Comparison of ENCODE assay signal across 23 cellular contexts in the genomic region with DNA sequence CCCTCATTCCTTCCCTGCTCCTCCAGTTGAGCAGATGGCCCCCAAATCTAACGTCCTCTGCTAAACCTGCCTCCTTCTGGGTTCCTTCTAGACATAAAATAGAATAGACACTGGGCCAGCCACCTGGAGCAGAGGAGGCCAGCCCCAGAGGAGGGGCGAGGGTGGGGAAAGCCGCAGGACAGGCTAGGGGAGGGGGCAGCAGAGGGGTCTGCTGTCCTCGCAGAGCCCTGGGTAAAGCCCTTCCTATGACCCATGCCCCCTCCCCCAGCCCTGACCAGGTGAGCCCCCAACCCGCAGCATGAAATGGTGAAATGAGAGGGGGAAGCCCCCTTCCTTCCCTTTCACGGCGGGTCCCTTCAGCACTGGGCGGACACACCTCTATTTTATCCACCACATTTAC. TPM values are rescaled to one million over a fixed set of nuclear protein-coding genes. Genes with fewer than 3 reads are reported as not detected.
"Had no signal": no experiment of that assay in that cellular context is flagged by ENCODE, and none has a peak within 500 bp of the region (broad histone marks: within the 10 kb centered on the region; RNA-seq: fewer than 3 reads in every experiment).

No MANE protein-coding gene starts in this region.

- H3K4me3 Mint-ChIP-seq: naive thymus-derived CD8-positive, alpha-beta T cell; stimulated activated naive B cell treated with anti-CD40 and anti-IgM and Interleukin-4, amounts not matched to agents 10 μg/mL and 1 μg/mL and 100 μg/mL, for 72 hours; stimulated activated naive CD8-positive, alpha-beta T cell treated with anti-CD3 and anti-CD28 coated beads, Interleukin-15, Interleukin-2, amounts not matched to agents 100 ng/mL and 50 ng/mL, for 24 hours had no signal

- H3K9me3 ChIP-seq: esophagus muscularis mucosa, gastroesophageal sphincter, heart left ventricle, left lung, psoas muscle, sigmoid colon, thoracic aorta, transverse colon had no signal

- H3K4me3 ChIP-seq: coronary artery, esophagus muscularis mucosa, gastroesophageal sphincter, heart left ventricle, hepatocyte, left lung, psoas muscle, sigmoid colon, thoracic aorta, transverse colon had no signal

- H3K27ac ChIP-seq: coronary artery, esophagus muscularis mucosa, foreskin keratinocyte, gastroesophageal sphincter, heart left ventricle, hepatocyte, left lung, psoas muscle, sigmoid colon, thoracic aorta, transverse colon had no signal

- H3K4me1 ChIP-seq: esophagus muscularis mucosa, gastroesophageal sphincter, heart left ventricle, left lung, psoas muscle, sigmoid colon, transverse colon had no signal

- H2AFZ ChIP-seq: hepatocyte had no signal

- H3K4me2 ChIP-seq: hepatocyte had no signal

- H3K36me3 ChIP-seq: transverse colon had no signal

- H3K9me3 Mint-ChIP-seq: naive thymus-derived CD8-positive, alpha-beta T cell; stimulated activated naive B cell treated with anti-CD40 and anti-IgM and Interleukin-4, amounts not matched to agents 10 μg/mL and 1 μg/mL and 100 μg/mL, for 72 hours; stimulated activated naive CD8-positive, alpha-beta T cell treated with anti-CD3 and anti-CD28 coated beads, Interleukin-15, Interleukin-2, amounts not matched to agents 100 ng/mL and 50 ng/mL, for 24 hours had no signal

- H3K27me3 ChIP-seq: heart left ventricle, hepatocyte had no signal

- ATAC-seq: foreskin keratinocyte; gastroesophageal sphincter; heart left ventricle; left cardiac atrium; left lung; naive thymus-derived CD8-positive, alpha-beta T cell; psoas muscle; stimulated activated naive B cell treated with anti-CD40 and anti-IgM and Interleukin-4, amounts not matched to agents 10 μg/mL and 1 μg/mL and 100 μg/mL, for 72 hours had no signal

- DNase-seq: dermis blood vessel endothelial cell; effector memory CD4-positive, alpha-beta T cell; foreskin keratinocyte; heart left ventricle; kidney; left cardiac atrium; left lung; mesenchymal stem cell; midbrain; naive thymus-derived CD8-positive, alpha-beta T cell; psoas muscle; right cardiac atrium; sigmoid colon; stimulated activated CD4-positive, alpha-beta T cell treated with anti-CD3 and anti-CD28 coated beads, Interleukin-4, amount 100 ng/mL, for 4 hours; stimulated activated naive B cell treated with anti-CD40 and anti-IgM and Interleukin-4, amounts not matched to agents 10 μg/mL and 1 μg/mL and 100 μg/mL, for 72 hours; transverse colon had no signal

- H3K27ac Mint-ChIP-seq: stimulated activated naive B cell treated with anti-CD40 and anti-IgM and Interleukin-4, amounts not matched to agents 10 μg/mL and 1 μg/mL and 100 μg/mL, for 72 hours; stimulated activated naive CD8-positive, alpha-beta T cell treated with anti-CD3 and anti-CD28 coated beads, Interleukin-15, Interleukin-2, amounts not matched to agents 100 ng/mL and 50 ng/mL, for 24 hours had no signal

- H3K79me2 ChIP-seq: hepatocyte had no signal

RNA-seq across cellular contexts. Expression of gene MFSD2B, which starts 7.8 kb away (rescaled TPM):
- total RNA-seq: hepatocyte, myocyte, sigmoid colon had no signal
